In genomic region chr6:91476000-91476399, GRCh38 we compare ENCODE assay signal across 8 cellular contexts.
DNase-seq lines count a peak whose midpoint lies in the region; TF ChIP-seq lines count a peak whose summit lies in the region.

No MANE protein-coding gene starts in this region.

- peaks cover 0 to 1% (median 0%) of the 10 kb centered on the region in 7 donors for H3K9me3 Mint-ChIP-seq in CD14-positive monocyte

- no peaks in the 10 kb centered on the region for H3K9me2 ChIP-seq in GM23248 (ENCODE audit: insufficient read depth)

- H3K27ac ChIP-seq in thyroid gland (peak overlapping the region; percentile 42 to 80 (median 53)), GM23248 (no peak overlapping the region)

- H3K4me2 ChIP-seq in GM23248 (ENCODE audit: unreplicated experiment): no peak overlapping the region

- peaks cover 6% of the 10 kb centered on the region for H3K4me1 Mint-ChIP-seq in CD14-positive monocyte

- H2AFZ ChIP-seq in GM23248: no peak overlapping the region

- H3F3A ChIP-seq in GM23248 (ENCODE audit: insufficient read depth): no peaks in the 10 kb centered on the region

- peak in 1 of 2 donors; percentile 70 for TF ChIP-seq POLR2A in thyroid gland (IDR thresholded peaks at IDR 0.05)

- H3K27ac Mint-ChIP-seq in CD14-positive monocyte: no peak overlapping the region

- no peaks in the 10 kb centered on the region for H3K79me2 ChIP-seq in GM23248 (ENCODE audit: insufficient read depth)

- peaks cover 0 to 5% (median 5%) of the 10 kb centered on the region in 3 donors for H3K27me3 Mint-ChIP-seq in CD14-positive monocyte (ENCODE audit: low read depth in 3 of 3)

- TF ChIP-seq CTCF in GM12865 (IDR thresholded peaks at IDR 0.05; ENCODE audit: insufficient read depth, low read depth, low read length, missing control alignments) (no peak), epithelial cell of esophagus (IDR thresholded peaks at IDR 0.05; ENCODE audit: insufficient read depth, low read depth, low read length, missing control alignments) (no peak), thyroid gland (IDR thresholded peaks at IDR 0.05) (no peak), CD14-positive monocyte (IDR thresholded peaks at IDR 0.05) (no peak)

- H3K36me3 Mint-ChIP-seq in CD14-positive monocyte: no peaks in the 10 kb centered on the region

- H3K36me3 ChIP-seq in thyroid gland (no peaks in the 10 kb centered on the region), GM23248 (ENCODE audit: low read depth) (no peaks in the 10 kb centered on the region)

- intact Hi-C loops in thyroid gland (cut with DNase I): no loop called here
- intact Hi-C loops in CD14-positive monocyte (cut with micrococcal nuclease): no loop called here

- H3K27me3 ChIP-seq in thyroid gland (no peaks in the 10 kb centered on the region), GM23248 (replicated peaks; ENCODE audit: insufficient read depth) (no peaks in the 10 kb centered on the region)

- 23 to 36% methylated on average over 2 of the region's 2 CpGs for WGBS in thyroid gland, 2 donors
- WGBS in GM23248 (ENCODE audit: low coverage in 1 of 2, low lambda C conversion rate in 2 of 2, missing lambda C conversion rate in 2 of 2), 2 experiments: 0 to 3% methylated on average over 2 of the region's 2 CpGs

- DNase-seq in GM12865 (ENCODE audit: low read depth): peak; percentile 32
- DNase-seq in H4 (ENCODE audit: low spot score): peak; percentile 86
- DNase-seq in NCI-H1694 treated with DMSO at 0.1 percent for 48 hours (lab: John Stamatoyannopoulos, UW): peak; percentile 2
- DNase-seq in epithelial cell of esophagus (ENCODE audit: low read depth): peak; percentile 12
- peak; percentile 74 to 78 for DNase-seq in thyroid gland
- DNase-seq in CD14-positive monocyte (ENCODE audit: low spot score): no peak
- no peak for DNase-seq in GM23248
- DNase-seq in NCI-H345 treated with DMSO at 0.1 percent for 48 hours (lab: John Stamatoyannopoulos, UW; ENCODE audit: unreplicated experiment): no peak

- H3K4me3 ChIP-seq in GM12865 (ENCODE audit: low read depth, low read length) (no peak overlapping the region), epithelial cell of esophagus (ENCODE audit: low read length) (no peak overlapping the region), thyroid gland (replicated peaks in 1 of 3) (peak overlapping the region in 1 of 3 donors; percentile 28), GM23248 (no peak overlapping the region)

- peaks cover 11 to 25% of the 10 kb centered on the region in 2 donors for H3K4me1 ChIP-seq in thyroid gland
- no peaks in the 10 kb centered on the region for H3K4me1 ChIP-seq in GM23248 (ENCODE audit: insufficient read depth)

- in situ Hi-C loops in GM23248 (cut with MboI): no loop called here

- no peak overlapping the region for H3K9ac ChIP-seq in GM23248

- H3K9me3 ChIP-seq in thyroid gland (no peaks in the 10 kb centered on the region), GM23248 (ENCODE audit: low read depth) (no peaks in the 10 kb centered on the region)

- H4K20me1 ChIP-seq in GM23248 (ENCODE audit: insufficient read depth): no peaks in the 10 kb centered on the region

- no peak overlapping the region for H3K4me3 Mint-ChIP-seq in CD14-positive monocyte

Comparison
In these comparisons a context has a peak if more than half of its experiments do, and no peak if none do; other contexts are left out.
1. DNase-seq: peak in GM12865 (single experiment), H4 (single experiment), NCI-H1694 treated with DMSO at 0.1 percent for 48 hours (single experiment), epithelial cell of esophagus (single experiment) and thyroid gland (2 of 2); none in CD14-positive monocyte (single experiment), GM23248 (single experiment) and NCI-H345 treated with DMSO at 0.1 percent for 48 hours (single experiment).